ENCODE assay signal across 8 cellular contexts in genomic region chr5:73498057-73498992, GRCh38. TPM values are rescaled to one million over a fixed set of nuclear protein-coding genes. Genes with fewer than 3 reads are reported as not detected.
DNase-seq lines count a peak whose midpoint lies in the region; ATAC-seq, FAIRE-seq and TF ChIP-seq lines count a peak whose summit lies in the region.

Gene BTF3 (plus strand): TSS chr5:73498442. CDS start chr5:73498668, 226 bp downstream.

- peak; percentile 34 for TF ChIP-seq CTCF in HepG2 (CRISPR knock-in tag; IDR thresholded peaks at IDR 0.05)

- in situ Hi-C loops in HepG2 (cut with HindIII; ENCODE audit: extremely low pct_ligation_motif_present, low pct_unique_long_range_greater_than_20kb), result no loop called here

- CTCF ChIA-PET in HepG2 (lab: Yijun Ruan, JAX; ENCODE audit: low intra/inter-chr PET ratio, low total read pairs), result no interaction called here

- H3K27ac ChIP-seq in BLaER1, result peak within 1 kb of the TSS; percentile 99
- H3K27ac ChIP-seq in HepG2 (ENCODE audit: extremely low read length, insufficient read depth, low read length), result peak within 1 kb of the TSS; percentile 92

- H3K9me3 Mint-ChIP-seq in dendritic cell treated with granulocyte-macrophage colony-stimulating factor and Interleukin-4, amounts not matched to agents 40 ng/mL and 50 ng/mL, for 4 days, result no peaks in the 10 kb centered on the region

- FAIRE-seq in HepG2 (lab: Jason Lieb, UNC), result peak; percentile 77

- H3K4me3 Mint-ChIP-seq in dendritic cell treated with granulocyte-macrophage colony-stimulating factor and Interleukin-4, amounts not matched to agents 40 ng/mL and 50 ng/mL, for 4 days, result peak within 1 kb of the TSS; percentile 95

- intact Hi-C loops in dendritic cell treated with granulocyte-macrophage colony-stimulating factor and Interleukin-4, amounts not matched to agents 40 ng/mL and 50 ng/mL, for 4 days (cut with micrococcal nuclease), result loop anchor here (1.0 kb wide), 1 partner anchor 67 kb away; the partner anchor contains the start of genes ANKRA2 and UTP15
- intact Hi-C loops in HepG2 (cut with micrococcal nuclease; ENCODE audit: unreplicated experiment), result loop anchor here (5.0 kb wide), 1 partner anchor 44 kb away; no protein-coding TSS in a partner anchor

- H3K9ac ChIP-seq in BLaER1, result peak within 1 kb of the TSS; percentile 98
- peak within 1 kb of the TSS; percentile 99 for H3K9ac ChIP-seq in HepG2 (ENCODE audit: insufficient read depth, low read depth, low read length)

- BruUV-seq in HepG2 (replicated peaks; lab: Mats Ljungman, UMichigan), result no TSS peak

- H3K27me3 Mint-ChIP-seq in dendritic cell treated with granulocyte-macrophage colony-stimulating factor and Interleukin-4, amounts not matched to agents 40 ng/mL and 50 ng/mL, for 4 days, result peaks cover 9% of the 10 kb centered on the region

- ATAC-seq in GM19328 (IDR thresholded peaks at IDR 0.05; ENCODE audit: unreplicated experiment) (peak; percentile 93), HG03520 (IDR thresholded peaks at IDR 0.05; ENCODE audit: unreplicated experiment) (peak; percentile 95), HepG2 (peak; percentile 95)

- POLR2A ChIA-PET in HepG2 (lab: Yijun Ruan, JAX), result interaction anchor here (0.6 to 2.4 kb wide), 13 partner anchors 9 to 127 kb away, joined by 3 to 14 read pairs (median 4); partner anchors contain the start of genes ANKRA2 and UTP15

- H3K4me3 ChIP-seq in BLaER1 (peak within 1 kb of the TSS; percentile 95), HepG2 (replicated peaks in 1 of 3; ENCODE audit: insufficient read depth in 1 of 3, low read depth in 2 of 3, low read length in 3 of 3) (peak within 1 kb of the TSS; percentile 83 to 100 (median 99))

- H3K79me2 ChIP-seq in HepG2 (ENCODE audit: insufficient read depth, low read length), result peaks cover 47% of the 10 kb centered on the region

- peaks cover 33% of the 10 kb centered on the region for H3K4me1 ChIP-seq in BLaER1
- H3K4me1 ChIP-seq in HepG2 (ENCODE audit: insufficient read depth, low read length), result peaks cover 42% of the 10 kb centered on the region

- WGBS in HepG2 (ENCODE audit: low lambda C conversion rate), result 0% methylated on average over 13 of the region's 67 CpGs

- TF ChIP-seq EP300 in HepG2 (IDR thresholded peaks at IDR 0.05; ENCODE audit: low read depth in 2 of 2, low read length in 2 of 2) (no peak), HepG2 (CRISPR knock-in tag; IDR thresholded peaks at IDR 0.05; ENCODE audit: borderline replicate concordance) (no peak)

- peaks cover 31% of the 10 kb centered on the region for H3K4me1 Mint-ChIP-seq in dendritic cell treated with granulocyte-macrophage colony-stimulating factor and Interleukin-4, amounts not matched to agents 40 ng/mL and 50 ng/mL, for 4 days (ENCODE audit: low read depth)

- H2AFZ ChIP-seq in HepG2 (ENCODE audit: low read length), result peak within 1 kb of the TSS; percentile 74

- H3K9me3 ChIP-seq in BLaER1, result no peaks in the 10 kb centered on the region
- H3K9me3 ChIP-seq in HepG2 (ENCODE audit: low read length), result no peaks in the 10 kb centered on the region

- H4K20me1 ChIP-seq in BLaER1 (peaks cover 43% of the 10 kb centered on the region), HepG2 (ENCODE audit: insufficient read depth, low read length) (peaks cover 39% of the 10 kb centered on the region)

- peak; percentile 98 for DNase-seq in NCI-H69 (lab: John Stamatoyannopoulos, UW)
- DNase-seq in activated CD4-positive, alpha-beta T cell treated with anti-CD3 and anti-CD28 coated beads, Interleukin-2, amount 50 U/mL, for 1 hour, result peak; percentile 91
- peak; percentile 97 for DNase-seq in HepG2 (ENCODE audit: low spot score)
- peak; percentile 92 for DNase-seq in stimulated activated CD4-positive, alpha-beta T cell treated with anti-CD3 and anti-CD28 coated beads, Interleukin-4, amount 100 ng/mL, for 1 hour

- H3K36me3 Mint-ChIP-seq in dendritic cell treated with granulocyte-macrophage colony-stimulating factor and Interleukin-4, amounts not matched to agents 40 ng/mL and 50 ng/mL, for 4 days (ENCODE audit: low read depth), result peaks cover 54% of the 10 kb centered on the region

- 0 out of 2 replicates have a peak, but pooled peaks have one; percentile 14 for TF ChIP-seq RAD21 in HepG2 (CRISPR knock-in tag; IDR thresholded peaks at IDR 0.05)

- H3K27ac Mint-ChIP-seq in dendritic cell treated with granulocyte-macrophage colony-stimulating factor and Interleukin-4, amounts not matched to agents 40 ng/mL and 50 ng/mL, for 4 days, result peak within 1 kb of the TSS; percentile 99

- peak; percentile 90 to 92 for TF ChIP-seq POLR2A in HepG2 (IDR thresholded peaks at IDR 0.05; ENCODE audit: insufficient read depth in 1 of 2, low read depth in 2 of 2, low read length in 2 of 2)

- H3K36me3 ChIP-seq in BLaER1 (peaks cover 26% of the 10 kb centered on the region), HepG2 (replicated peaks in 1 of 2; ENCODE audit: control insufficient read depth in 1 of 2, insufficient read depth in 2 of 2, low read length in 2 of 2) (peaks cover 5 to 23% of the 10 kb centered on the region in 2 experiments)

- H3K4me2 ChIP-seq in BLaER1, result peak within 1 kb of the TSS; percentile 84
- peak within 1 kb of the TSS; percentile 87 for H3K4me2 ChIP-seq in HepG2 (ENCODE audit: low read depth, low read length)

- H3K27me3 ChIP-seq in BLaER1 (no peaks in the 10 kb centered on the region), HepG2 (ENCODE audit: control insufficient read depth in 1 of 2, insufficient read depth in 2 of 2, low read length in 2 of 2) (no peaks in the 10 kb centered on the region; a peak in 2 of 5 replicates)

TF ChIP-seq in HepG2, 621 proteins besides CTCF, POLR2A, EP300 and RAD21 (continues in another document):
- TF ChIP-seq ZNF792 (CRISPR knock-in tag; IDR thresholded peaks at IDR 0.05) (no peak; the same call in 1 of the 2 replicates), U2AF2 (IDR thresholded peaks at IDR 0.05; ENCODE audit: low read depth, low read length) (no peak), SRY (CRISPR knock-in tag; IDR thresholded peaks at IDR 0.05) (peak; percentile 82), E2F2 (CRISPR knock-in tag; IDR thresholded peaks at IDR 0.05; ENCODE audit: borderline replicate concordance) (no peak), ZNF512 (CRISPR knock-in tag; IDR thresholded peaks at IDR 0.05) (no peak), ZBTB43 (CRISPR knock-in tag; conservative IDR thresholded peaks at IDR 0.05) (peak; percentile 28; the same call in 1 of the 2 replicates), CBFB (CRISPR knock-in tag; IDR thresholded peaks at IDR 0.05) (no peak), NFE2 (CRISPR knock-in tag; IDR thresholded peaks at IDR 0.05) (no peak)

RNA-seq across cellular contexts. Expression of gene BTF3, which starts in this region (rescaled TPM):
- total RNA-seq in HepG2 (2016; rRNA removed; fragmentation: Illumina TruSeq; extraction: Trizol), result 698 and 836 TPM in 2 replicates
- 507 and 559 TPM in 2 replicates for total RNA-seq in HepG2 (2016; cell fraction: cytosol; rRNA removed; fragmentation: Illumina TruSeq; extraction: Trizol; ENCODE audit: low read depth)
- 679 and 821 TPM in 2 replicates for total RNA-seq in HepG2 (2016; cell fraction: insoluble cytoplasmic fraction; rRNA removed; fragmentation: Illumina TruSeq; extraction: Trizol)
- 771 and 850 TPM in 2 replicates for total RNA-seq in HepG2 (2016; cell fraction: membrane; rRNA removed; fragmentation: Illumina TruSeq; extraction: Trizol)
- 289 and 303 TPM in 2 replicates for total RNA-seq in HepG2 (2016; cell fraction: nucleus; rRNA removed; fragmentation: Illumina TruSeq; extraction: Trizol)
- 471 and 557 TPM in 2 replicates for polyA plus RNA-seq in HepG2 (2011; rRNA removed)
- 298 and 449 TPM in 2 replicates for polyA plus RNA-seq in HepG2 (2011; cell fraction: cytosol; rRNA removed)
- polyA plus RNA-seq in HepG2 (2011; cell fraction: nucleus; rRNA removed), result 96.1 and 122 TPM in 2 replicates
- polyA plus RNA-seq in HepG2 (2012), result 940 and 1,043 TPM in 2 replicates
- 922 and 1,006 TPM in 2 replicates for polyA plus RNA-seq in HepG2 (2016; cell fraction: cytosol; fragmentation: Illumina TruSeq; extraction: Trizol; ENCODE audit: low read depth)
- 1,304 and 1,359 TPM in 2 replicates for polyA plus RNA-seq in HepG2 (2016; cell fraction: insoluble cytoplasmic fraction; fragmentation: Illumina TruSeq; extraction: Trizol; ENCODE audit: low read depth)
- polyA plus RNA-seq in HepG2 (2016; cell fraction: membrane; fragmentation: Illumina TruSeq; extraction: Trizol; ENCODE audit: low read depth), result 1,256 and 1,375 TPM in 2 replicates
- 596 and 617 TPM in 2 replicates for polyA plus RNA-seq in HepG2 (2016; cell fraction: nucleus; fragmentation: Illumina TruSeq; extraction: Trizol; ENCODE audit: insufficient read depth, low read depth)
- polyA minus RNA-seq in HepG2 (2011; rRNA and poly(A)+ RNA removed; ENCODE audit: low replicate concordance), result 152 and 382 TPM in 2 replicates
- polyA minus RNA-seq in HepG2 (2011; cell fraction: cytosol; rRNA and poly(A)+ RNA removed), result 285 and 287 TPM in 2 replicates
- 113 and 151 TPM in 2 replicates for polyA minus RNA-seq in HepG2 (2011; cell fraction: nucleus; rRNA and poly(A)+ RNA removed)

Comparison
In these comparisons a context has a peak if more than half of its experiments do, and no peak if none do; other contexts are left out.
1. Peak in every context shown above with its lines: DNase-seq, ATAC-seq, H3K4me3 ChIP-seq and H3K27ac ChIP-seq.